ENCODE assay signal across 1 cellular context in genomic region chr4:102342404-102343074, GRCh38.
TF ChIP-seq lines count a peak whose summit lies in the region.

No MANE protein-coding gene starts in this region.

TF ChIP-seq in K562, 482 proteins besides CTCF, POLR2A, EP300 and RAD21 (continues in another document):
- TF ChIP-seq RAD51 (IDR thresholded peaks at IDR 0.05; ENCODE audit: borderline replicate concordance, low read depth) (peak; percentile 82), MGA (IDR thresholded peaks at IDR 0.05) (peak; percentile 12; the same call in 1 of the 2 replicates), MYC (IDR thresholded peaks at IDR 0.05; ENCODE audit: low read depth, low read length) (peak; percentile 22; the same call in 1 of the 2 replicates), MYC (CRISPR knock-in tag; IDR thresholded peaks at IDR 0.05; ENCODE audit: borderline replicate concordance, low read depth) (no peak), KDM1A (IDR thresholded peaks at IDR 0.05) (peak; percentile 39 to 66; a peak in 1 of 4 replicates), TEAD4 (IDR thresholded peaks at IDR 0.05; ENCODE audit: low read length) (peak; percentile 93), TEAD4 (CRISPR knock-in tag; IDR thresholded peaks at IDR 0.05; ENCODE audit: borderline replicate concordance) (no peak), SMARCC2 (IDR thresholded peaks at IDR 0.05; ENCODE audit: low read depth) (peak; percentile 49; the same call in 1 of the 2 replicates), CXXC5 (CRISPR knock-in tag; IDR thresholded peaks at IDR 0.05) (peak; percentile 38; the same call in 1 of the 2 replicates), NCOR1 (IDR thresholded peaks at IDR 0.05) (peak; percentile 85), BRD9 (IDR thresholded peaks at IDR 0.05; ENCODE audit: low read depth, partially characterized antibody) (no peak), POLR3G (IDR thresholded peaks at IDR 0.05; ENCODE audit: extremely low read depth, insufficient read length, insufficient replicate concordance) (no peak), HDAC1 (IDR thresholded peaks at IDR 0.05) (peak in 1 of 2 experiments; percentile 25; a peak in 1 of 4 replicates), CBFA2T3 (IDR thresholded peaks at IDR 0.05) (peak; percentile 90), FOXJ2 (tag; IDR thresholded peaks at IDR 0.05) (no peak), MEIS2 (IDR thresholded peaks at IDR 0.05; ENCODE audit: partially characterized antibody) (peak; percentile 28), TCF3 (CRISPR knock-in tag; IDR thresholded peaks at IDR 0.05) (peak; percentile 88), RBM39 (optimal IDR thresholded peaks at IDR 0.05; ENCODE audit: low read depth, low read length) (no peak), ZMIZ1 (IDR thresholded peaks at IDR 0.05; ENCODE audit: low read depth in 2 of 2, low read length in 2 of 2) (no peak; a peak in 1 of 4 replicates), MTA2 (IDR thresholded peaks at IDR 0.05; ENCODE audit: low read depth) (peak; percentile 79), HDAC2 (IDR thresholded peaks at IDR 0.05) (peak; percentile 48; the same call in 1 of the 2 replicates), SMARCE1 (IDR thresholded peaks at IDR 0.05) (peak; percentile 77), CBFA2T2 (conservative IDR thresholded peaks at IDR 0.05) (peak; percentile 86), USF2 (CRISPR knock-in tag; IDR thresholded peaks at IDR 0.05) (peak; percentile 67), RCOR1 (IDR thresholded peaks at IDR 0.05; ENCODE audit: borderline replicate concordance in 1 of 2, low read depth in 2 of 2, low read length in 2 of 2) (0 out of 4 replicates have a peak, but pooled peaks of 1 of the 2 experiments have one; percentile 48), DPF2 (IDR thresholded peaks at IDR 0.05) (peak; percentile 84), ZFX (CRISPR knock-in tag; IDR thresholded peaks at IDR 0.05) (no peak), SP2 (IDR thresholded peaks at IDR 0.05; ENCODE audit: extremely low read depth, low read depth, low read length, poor library complexity, severe bottlenecking) (no peak), TOE1 (IDR thresholded peaks at IDR 0.05; ENCODE audit: borderline replicate concordance) (peak; percentile 89), TOE1 (CRISPR knock-in tag; IDR thresholded peaks at IDR 0.05; ENCODE audit: borderline replicate concordance, low read depth) (no peak), ARID3B (CRISPR knock-in tag; IDR thresholded peaks at IDR 0.05; ENCODE audit: borderline replicate concordance) (no peak), BHLHE40 (IDR thresholded peaks at IDR 0.05; ENCODE audit: low read length) (peak; percentile 81), SMAD2 (IDR thresholded peaks at IDR 0.05; ENCODE audit: low read depth, low read length) (no peak), BMI1 (IDR thresholded peaks at IDR 0.05; ENCODE audit: low read length) (no peak), TRIM24 (IDR thresholded peaks at IDR 0.05) (0 out of 4 replicates have a peak, but pooled peaks of 1 of the 2 experiments have one; percentile 44), STAT5A (IDR thresholded peaks at IDR 0.05; ENCODE audit: borderline replicate concordance, low read length) (peak; percentile 72), CREM (IDR thresholded peaks at IDR 0.05; ENCODE audit: low read depth) (0 out of 2 replicates have a peak, but pooled peaks have one; percentile 32), ZC3H4 (CRISPR knock-in tag; IDR thresholded peaks at IDR 0.05; ENCODE audit: borderline replicate concordance) (no peak), ZNF217 (CRISPR knock-in tag; IDR thresholded peaks at IDR 0.05) (no peak)
- TF ChIP-seq, protein P1, sequence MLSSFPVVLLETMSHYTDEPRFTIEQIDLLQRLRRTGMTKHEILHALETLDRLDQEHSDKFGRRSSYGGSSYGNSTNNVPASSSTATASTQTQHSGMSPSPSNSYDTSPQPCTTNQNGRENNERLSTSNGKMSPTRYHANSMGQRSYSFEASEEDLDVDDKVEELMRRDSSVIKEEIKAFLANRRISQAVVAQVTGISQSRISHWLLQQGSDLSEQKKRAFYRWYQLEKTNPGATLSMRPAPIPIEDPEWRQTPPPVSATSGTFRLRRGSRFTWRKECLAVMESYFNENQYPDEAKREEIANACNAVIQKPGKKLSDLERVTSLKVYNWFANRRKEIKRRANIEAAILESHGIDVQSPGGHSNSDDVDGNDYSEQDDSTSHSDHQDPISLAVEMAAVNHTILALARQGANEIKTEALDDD (IDR thresholded peaks at IDR 0.05), result peak; percentile 55; the same call in 1 of the 2 replicates
- TF ChIP-seq, protein P2, sequence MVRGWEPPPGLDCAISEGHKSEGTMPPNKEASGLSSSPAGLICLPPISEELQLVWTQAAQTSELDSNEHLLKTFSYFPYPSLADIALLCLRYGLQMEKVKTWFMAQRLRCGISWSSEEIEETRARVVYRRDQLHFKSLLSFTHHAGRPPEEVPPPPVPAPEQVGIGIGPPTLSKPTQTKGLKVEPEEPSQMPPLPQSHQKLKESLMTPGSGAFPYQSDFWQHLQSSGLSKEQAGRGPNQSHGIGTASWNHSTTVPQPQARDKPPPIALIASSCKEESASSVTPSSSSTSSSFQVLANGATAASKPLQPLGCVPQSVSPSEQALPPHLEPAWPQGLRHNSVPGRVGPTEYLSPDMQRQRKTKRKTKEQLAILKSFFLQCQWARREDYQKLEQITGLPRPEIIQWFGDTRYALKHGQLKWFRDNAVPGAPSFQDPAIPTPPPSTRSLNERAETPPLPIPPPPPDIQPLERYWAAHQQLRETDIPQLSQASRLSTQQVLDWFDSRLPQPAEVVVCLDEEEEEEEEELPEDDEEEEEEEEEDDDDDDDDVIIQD (CRISPR knock-in tag; IDR thresholded peaks at IDR 0.05), result no peak
- TF ChIP-seq, protein P3, sequence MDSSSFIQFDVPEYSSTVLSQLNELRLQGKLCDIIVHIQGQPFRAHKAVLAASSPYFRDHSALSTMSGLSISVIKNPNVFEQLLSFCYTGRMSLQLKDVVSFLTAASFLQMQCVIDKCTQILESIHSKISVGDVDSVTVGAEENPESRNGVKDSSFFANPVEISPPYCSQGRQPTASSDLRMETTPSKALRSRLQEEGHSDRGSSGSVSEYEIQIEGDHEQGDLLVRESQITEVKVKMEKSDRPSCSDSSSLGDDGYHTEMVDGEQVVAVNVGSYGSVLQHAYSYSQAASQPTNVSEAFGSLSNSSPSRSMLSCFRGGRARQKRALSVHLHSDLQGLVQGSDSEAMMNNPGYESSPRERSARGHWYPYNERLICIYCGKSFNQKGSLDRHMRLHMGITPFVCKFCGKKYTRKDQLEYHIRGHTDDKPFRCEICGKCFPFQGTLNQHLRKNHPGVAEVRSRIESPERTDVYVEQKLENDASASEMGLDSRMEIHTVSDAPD (CRISPR knock-in tag; IDR thresholded peaks at IDR 0.05), result no peak
